ENCODE assay signal across 14 cellular contexts in the genomic region with DNA sequence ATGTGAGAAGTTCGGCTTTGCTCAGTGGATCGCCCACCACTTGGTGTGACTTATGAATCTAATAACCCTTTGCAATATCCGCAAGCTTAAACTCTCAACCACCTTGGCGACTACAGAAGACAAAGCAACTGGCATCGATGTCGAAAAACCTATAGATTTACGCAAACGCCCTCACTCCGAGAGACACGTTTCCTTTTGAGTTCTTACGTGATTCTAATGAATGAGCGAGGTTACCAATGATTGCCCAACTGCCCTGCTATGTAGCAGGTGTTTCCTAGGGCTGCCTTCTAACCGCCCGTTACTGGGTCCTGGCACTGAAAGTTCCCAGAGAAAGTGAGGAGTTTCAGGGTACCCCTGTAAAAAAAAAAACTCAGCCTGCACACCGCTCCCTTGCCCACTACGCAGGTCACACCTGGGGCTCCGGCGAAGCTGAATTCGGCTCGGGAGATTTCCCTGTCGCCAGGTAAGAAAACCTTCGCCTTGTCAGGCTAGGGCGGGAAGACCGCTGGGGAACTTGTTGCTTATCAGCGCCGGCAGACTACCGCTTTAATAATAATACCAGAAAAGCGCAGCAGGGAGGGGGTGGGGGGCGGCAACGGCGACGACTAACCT. TPM values are rescaled to one million over a fixed set of nuclear protein-coding genes. Genes with fewer than 3 reads are reported as not detected.
DNase-seq lines count a peak whose midpoint lies in the region; ATAC-seq, FAIRE-seq and TF ChIP-seq lines count a peak whose summit lies in the region.
"Had no signal": no experiment of that assay in that cellular context is flagged by ENCODE, and none has a peak within 500 bp of the region (broad histone marks: within the 10 kb centered on the region; RNA-seq: fewer than 3 reads in every experiment).

No MANE protein-coding gene starts in this region.

- peaks cover 36% of the 10 kb centered on the region for H3K23me2 ChIP-seq in H1 (ENCODE audit: low read depth, low read length)

- H2BK5ac ChIP-seq in H1 (ENCODE audit: low read depth, low read length): no peak overlapping the region

- CTCF ChIA-PET in H1 (lab: Charles Lee; ENCODE audit: partially characterized antibody): interaction anchor here (1.1 to 11.2 kb wide), 3 partner anchors 19 to 272 kb away, joined by 3 to 223 read pairs (median 34); partner anchors contain the start of gene BDNF

- no peaks in the 10 kb centered on the region for H3K79me1 ChIP-seq in H1 (ENCODE audit: low read depth, low read length)

- TF ChIP-seq CTCF in MM.1S (IDR thresholded peaks at IDR 0.05; ENCODE audit: low read length): no peak
- TF ChIP-seq CTCF in H1 (IDR thresholded peaks at IDR 0.05; ENCODE audit: control extremely low read depth in 1 of 3, insufficient read depth in 1 of 3, low read depth in 1 of 3, low read length in 3 of 3): no peak

- H3K79me2 ChIP-seq in MM.1S (ENCODE audit: low read length) (no peaks in the 10 kb centered on the region), H1 (ENCODE audit: control insufficient read depth in 1 of 2, insufficient read depth in 2 of 2, low read length in 2 of 2) (no peaks in the 10 kb centered on the region)

- H2AK5ac ChIP-seq in H1 (ENCODE audit: low read depth, low read length): 0 out of 2 replicates have a peak overlapping the region, but pooled peaks have one; percentile 6

- no peak overlapping the region for H4K91ac ChIP-seq in H1 (replicated peaks; ENCODE audit: insufficient read length, low read length)

- H4K20me1 ChIP-seq in MM.1S (ENCODE audit: insufficient read depth, low read length) (no peaks in the 10 kb centered on the region), H1 (replicated peaks in 1 of 2; ENCODE audit: control insufficient read depth in 1 of 2, insufficient read depth in 2 of 2, low read length in 2 of 2) (peaks cover 0 to 4% of the 10 kb centered on the region in 2 experiments)

- H3K23ac ChIP-seq in H1 (ENCODE audit: insufficient read length): no peak overlapping the region

- no peak for TF ChIP-seq RAD21 in H1 (IDR thresholded peaks at IDR 0.05 in 1 of 2, conservative IDR thresholded peaks at IDR 0.05 in 1 of 2; ENCODE audit: low read depth in 2 of 2, low read length in 2 of 2)

- H3K9ac ChIP-seq in MM.1S (ENCODE audit: low read length): no peak overlapping the region
- no peak overlapping the region; a peak in 1 of 7 replicates for H3K9ac ChIP-seq in H1 (replicated peaks in 1 of 4; ENCODE audit: extremely low read depth in 1 of 4, low read depth in 3 of 4, low read length in 3 of 4)

- no peak overlapping the region for H4K5ac ChIP-seq in H1 (ENCODE audit: insufficient read length, low read depth, low read length)

- H3K36me3 ChIP-seq in MM.1S (replicated peaks; ENCODE audit: insufficient read depth, low read length): no peaks in the 10 kb centered on the region
- H3K36me3 ChIP-seq in H1 (ENCODE audit: control insufficient read depth in 2 of 4, insufficient read depth in 4 of 4, low read length in 3 of 4): no peaks in the 10 kb centered on the region
- no peaks in the 10 kb centered on the region for H3K36me3 ChIP-seq in neuron (ENCODE audit: insufficient read depth, low read length)

- H3K27ac ChIP-seq in MM.1S (ENCODE audit: low read length) (no peak overlapping the region), H1 (ENCODE audit: low read depth, low read length) (no peak overlapping the region)

- no peaks in the 10 kb centered on the region for H3K9me2 ChIP-seq in MM.1S (replicated peaks; ENCODE audit: insufficient read depth, low read length)

- H3K4ac ChIP-seq in H1 (replicated peaks; ENCODE audit: insufficient read length, low read depth, low read length): no peak overlapping the region

- ATAC-seq in GM18867 (IDR thresholded peaks at IDR 0.05; ENCODE audit: unreplicated experiment) (no peak), HG02610 (IDR thresholded peaks at IDR 0.05; ENCODE audit: unreplicated experiment) (no peak)

- H3K9me3 ChIP-seq in MM.1S (replicated peaks; ENCODE audit: insufficient read depth, low read length): no peaks in the 10 kb centered on the region
- H3K9me3 ChIP-seq in H1 (ENCODE audit: insufficient read depth in 2 of 2, low read depth in 1 of 2, low read length in 1 of 2): no peaks in the 10 kb centered on the region
- H3K9me3 ChIP-seq in neuron (ENCODE audit: low read length): no peaks in the 10 kb centered on the region

- no peaks in the 10 kb centered on the region for H3K27me3 ChIP-seq in MM.1S (replicated peaks; ENCODE audit: insufficient read depth, low read length)
- peaks cover 7 to 29% (median 25%) of the 10 kb centered on the region in 4 experiments for H3K27me3 ChIP-seq in H1 (replicated peaks in 1 of 4; ENCODE audit: control insufficient read depth in 3 of 4, extremely low read depth in 1 of 4, insufficient read depth in 3 of 4, low read length in 3 of 4)
- peaks cover 49% of the 10 kb centered on the region for H3K27me3 ChIP-seq in neuron (ENCODE audit: insufficient read depth, low read length)

- 3% methylated on average over 32 of the region's 32 CpGs; no CpG with 5 or more reads in 1 of the 2 experiments for WGBS in H1 (ENCODE audit: extremely low coverage in 1 of 2, insufficient coverage in 1 of 2, insufficient read length in 1 of 2, insufficient replicate concordance in 2 of 2, low coverage in 1 of 2, low lambda C conversion rate in 2 of 2, missing lambda C conversion rate in 1 of 2), 2 experiments

- peak; percentile 60 for FAIRE-seq in H1 (lab: Jason Lieb, UNC)

- H3K18ac ChIP-seq in H1 (ENCODE audit: extremely low read depth, low read length): peak overlapping the region; percentile 93

- no peak overlapping the region for H2BK20ac ChIP-seq in H1 (ENCODE audit: low read length)

- H4K8ac ChIP-seq in H1 (ENCODE audit: extremely low read depth, insufficient read depth, low read length): no peak overlapping the region

- H2BK15ac ChIP-seq in H1 (ENCODE audit: low read length): no peak overlapping the region

- no peak for TF ChIP-seq EP300 in H1 (IDR thresholded peaks at IDR 0.05; ENCODE audit: borderline replicate concordance in 1 of 2, low read depth in 2 of 2, low read length in 2 of 2)

- H3F3A ChIP-seq in MM.1S (ENCODE audit: insufficient read depth, low read length): no peaks in the 10 kb centered on the region

- peak overlapping the region; percentile 59; the same call in 1 of the 2 replicates for H3K4me2 ChIP-seq in MM.1S (ENCODE audit: low read depth, low read length)
- H3K4me2 ChIP-seq in H1 (ENCODE audit: insufficient read depth in 1 of 2, low read depth in 2 of 2, low read length in 2 of 2): peak overlapping the region; percentile 94 to 97

- H3K56ac ChIP-seq in H1 (replicated peaks; ENCODE audit: insufficient read length, low read depth, low read length): no peak overlapping the region

- peak overlapping the region; percentile 4 for H2BK12ac ChIP-seq in H1 (ENCODE audit: low read depth, low read length)

- no peaks in the 10 kb centered on the region for H3K4me1 ChIP-seq in MM.1S (ENCODE audit: low read length)
- peaks cover 5 to 15% (median 10%) of the 10 kb centered on the region in 4 experiments for H3K4me1 ChIP-seq in H1 (replicated peaks in 1 of 4; ENCODE audit: control insufficient read depth in 3 of 4, insufficient read depth in 4 of 4, low read length in 3 of 4)
- peaks cover 16% of the 10 kb centered on the region for H3K4me1 ChIP-seq in neuron (ENCODE audit: insufficient read depth, low read length)

- DNase-seq in EL: peak; percentile 10
- DNase-seq in MM.1S: peak; percentile 20
- peak in 1 of 2 experiments; percentile 64 for DNase-seq in H1 (ENCODE audit: low read depth in 1 of 2, low spot score in 2 of 2)
- DNase-seq in NCI-H226: no peak
- no peak for DNase-seq in H4 (ENCODE audit: low spot score)
- DNase-seq: activated T-cell treated with anti-CD3 and anti-CD28 coated beads, Interleukin-2, amount 50 U/mL, for 4 hours; effector memory CD4-positive, alpha-beta T cell; left cardiac atrium; NCI-H446; stimulated activated naive CD4-positive, alpha-beta T cell had no signal

- H3K4me3 ChIP-seq in MM.1S (ENCODE audit: low read length) (peak overlapping the region; percentile 13; the same call in 1 of the 2 replicates), H1 (ENCODE audit: extremely low read depth in 1 of 4, insufficient read depth in 2 of 4, low read depth in 3 of 4, low read length in 4 of 4) (peak overlapping the region; percentile 53 to 74 (median 64)), neuron (ENCODE audit: low read length) (peak overlapping the region; percentile 43)

- no peak overlapping the region for H3K14ac ChIP-seq in H1 (ENCODE audit: insufficient read length)

- POLR2A ChIA-PET in H1 (lab: Charles Lee; ENCODE audit: partially characterized antibody): interaction anchor here (0.5 to 9.1 kb wide), 6 partner anchors 12 to 389 kb away, joined by 3 to 191 read pairs (median 6); partner anchors contain the start of genes BDNF and LIN7C

- H2BK120ac ChIP-seq in H1 (replicated peaks; ENCODE audit: low read depth, low read length): no peak overlapping the region

- H2AFZ ChIP-seq in MM.1S (ENCODE audit: low read length): no peak overlapping the region
- no peak overlapping the region for H2AFZ ChIP-seq in H1 (ENCODE audit: low read length)
- no peak overlapping the region for H2AFZ ChIP-seq in neuron (ENCODE audit: low read depth, low read length)

- TF ChIP-seq POLR2A in H1 (IDR thresholded peaks at IDR 0.05; ENCODE audit: control extremely low read depth in 1 of 2, low read depth in 2 of 2, low read length in 2 of 2): no peak

TF ChIP-seq in H1, 55 proteins besides CTCF, POLR2A, EP300 and RAD21 (continues in another document):
- TF ChIP-seq CEBPB (IDR thresholded peaks at IDR 0.05; ENCODE audit: low read depth, low read length) (peak; percentile 85; the same call in 1 of the 2 replicates), KDM1A (IDR thresholded peaks at IDR 0.05; ENCODE audit: borderline replicate concordance, low read length) (no peak), SUZ12 (IDR thresholded peaks at IDR 0.05; ENCODE audit: low read length) (peak; percentile 56; the same call in 1 of the 2 replicates), TAF1 (IDR thresholded peaks at IDR 0.05; ENCODE audit: low read depth, low read length) (no peak), EZH2 (IDR thresholded peaks at IDR 0.05; ENCODE audit: low read depth, low read length, severe bottlenecking) (peak; percentile 48), HDAC2 (IDR thresholded peaks at IDR 0.05; ENCODE audit: borderline replicate concordance in 1 of 2, low read depth in 2 of 2, low read length in 2 of 2) (0 out of 4 replicates have a peak, but pooled peaks of 1 of the 2 experiments have one; percentile 2)

RNA-seq across cellular contexts. Expression of gene BDNF, which starts 21.4 kb away (rescaled TPM):
- 5.4 and 6.0 TPM in 2 replicates for total RNA-seq in H1 (2021; fragmentation: NEBNext Ultra II Directional; extraction: Animal tissue kit (Norgen Biotek cat#: 25700))
- 1.5 and 2.4 TPM in 2 replicates for polyA plus RNA-seq in H1 (2011; rRNA removed)
- polyA plus RNA-seq in H1 (2011; cell fraction: cytosol; rRNA removed): 2.4 TPM
- 2.4 TPM for polyA plus RNA-seq in H1 (2011; cell fraction: nucleus; rRNA removed)
- polyA plus RNA-seq in H1 (2012, experiment 1 of 2): 3.5 to 5.7 TPM (median 4.2 TPM) in 4 replicates
- polyA plus RNA-seq in H1 (2012, experiment 2 of 2): 1.4 TPM
- 4.3 TPM for polyA plus RNA-seq in H1 (2013, experiment 1 of 2)
- polyA plus RNA-seq in H1 (2013, experiment 2 of 2): 4.9 TPM
- 4.7 and 5.4 TPM in 2 replicates for polyA minus RNA-seq in H1 (2011; rRNA and poly(A)+ RNA removed)
- polyA minus RNA-seq in H1 (2011; cell fraction: cytosol; rRNA and poly(A)+ RNA removed): 3.2 TPM
- polyA minus RNA-seq in H1 (2011; cell fraction: nucleus; rRNA and poly(A)+ RNA removed): 7.3 TPM
- 10.6 and 16.1 TPM in 2 replicates for total RNA-seq in H4 (2014; rRNA removed; shearing (Covaris generic))
- polyA plus RNA-seq: IgD-negative memory B cell had no signal

Comparison
In these comparisons a context has a peak if more than half of its experiments do, and no peak if none do; other contexts are left out.
1. DNase-seq: peak in EL (single experiment) and MM.1S (single experiment); none in NCI-H226 (single experiment) and H4 (single experiment).
2. H3K4me3 ChIP-seq: peak in every context shown above with its lines; median percentile 64 in H1; 43 in neuron; 13 in MM.1S.